15 cellular contexts compared by ENCODE assay signal in genomic region chr11:69791266-69791665, GRCh38. TPM values are rescaled to one million over a fixed set of nuclear protein-coding genes. Genes with fewer than 3 reads are reported as not detected.
DNase-seq lines count a peak whose midpoint lies in the region; ATAC-seq and TF ChIP-seq lines count a peak whose summit lies in the region.
"Had no signal": no experiment of that assay in that cellular context is flagged by ENCODE, and none has a peak within 500 bp of the region (broad histone marks: within the 10 kb centered on the region; RNA-seq: fewer than 3 reads in every experiment).

No MANE protein-coding gene starts in this region.

- H3K4me3 ChIP-seq in heart right ventricle (no peak overlapping the region), aorta (ENCODE audit: low read length in 2 of 2) (no peak overlapping the region)

- in situ Hi-C loops in GM13976 (cut with MboI; ENCODE audit: low sequenced_read_pairs, unreplicated experiment), result no loop called here

- H3K36me3 ChIP-seq in heart right ventricle, result no peaks in the 10 kb centered on the region
- no peaks in the 10 kb centered on the region for H3K36me3 ChIP-seq in aorta (ENCODE audit: control insufficient read depth in 1 of 2, insufficient read depth in 2 of 2, low read length in 1 of 2)

- no peak overlapping the region for H3K27ac ChIP-seq in heart right ventricle
- H3K27ac ChIP-seq in aorta (ENCODE audit: low read depth in 1 of 2, low read length in 2 of 2), result no peak overlapping the region

- no peak for DNase-seq in Right ventricle myocardium superior
- no peak for DNase-seq in heart right ventricle
- DNase-seq in astrocyte of the hippocampus (ENCODE audit: low read depth, low spot score), result peak; percentile 60
- peak; percentile 46 for DNase-seq in kidney glomerular epithelial cell (lab: John Stamatoyannopoulos, UW)
- DNase-seq in aorta, result peak in 1 of 2 donors; percentile 63
- DNase-seq in GM13976 (ENCODE audit: low spot score), result no peak
- no peak for DNase-seq in SIG-M5 treated with dmso at 0.1 percent for 504 hours (lab: John Stamatoyannopoulos, UW; ENCODE audit: unreplicated experiment)
- DNase-seq in DMS 273 treated with DMSO at 0.1 percent for 48 hours (lab: John Stamatoyannopoulos, UW), result no peak
- DNase-seq: 8988T; activated CD8-positive, alpha-beta T cell treated with anti-CD3 and anti-CD28 coated beads for 36 hours; activated naive CD4-positive, alpha-beta T cell treated with anti-CD3 and anti-CD28 coated beads, Interleukin-2, amount 50 U/mL, for 16 hours; endodermal cell; NCI-H2029; stimulated activated CD4-positive, alpha-beta T cell treated with anti-CD3 and anti-CD28 coated beads, Interleukin-2, amount 100 ng/mL, for 24 hours had no signal

- TF ChIP-seq CTCF in heart right ventricle (IDR thresholded peaks at IDR 0.05) (no peak), GM13976 (IDR thresholded peaks at IDR 0.05; ENCODE audit: borderline replicate concordance, control extremely low read depth, extremely low read depth, insufficient read depth, missing control alignments) (no peak)

- H3K4me1 ChIP-seq in heart right ventricle (no peaks in the 10 kb centered on the region), aorta (ENCODE audit: control insufficient read depth in 1 of 2, insufficient read depth in 2 of 2, low read length in 2 of 2) (no peaks in the 10 kb centered on the region)

- ATAC-seq in Right ventricle myocardium superior (ENCODE audit: poor library complexity), result peak; percentile 15
- no peak for ATAC-seq in heart right ventricle
- peak; percentile 71 for ATAC-seq in aorta (ENCODE audit: low FRiP score)
- ATAC-seq: activated CD8-positive, alpha-beta T cell treated with anti-CD3 and anti-CD28 coated beads for 36 hours had no signal

- no peaks in the 10 kb centered on the region for H3K9me3 ChIP-seq in heart right ventricle
- H3K9me3 ChIP-seq in aorta (ENCODE audit: control insufficient read depth, low read length), result no peaks in the 10 kb centered on the region

- peaks cover 0 to 30% (median 0%) of the 10 kb centered on the region in 7 donors for H3K27me3 ChIP-seq in heart right ventricle
- H3K27me3 ChIP-seq in aorta (ENCODE audit: control insufficient read depth in 1 of 2, insufficient read depth in 2 of 2, low read length in 1 of 2), result no peaks in the 10 kb centered on the region

- WGBS in heart right ventricle, 2 donors, result 66% methylated on average over 10 of the region's 10 CpGs
- 13 to 18% methylated on average over 10 of the region's 10 CpGs for WGBS in aorta, 2 donors

- intact Hi-C loops in Right ventricle myocardium superior (cut with DNase I), result no loop called here
- intact Hi-C loops in heart right ventricle (cut with DNase I), result loop anchor here in 1 of 10 donors (10.0 kb wide), 1 partner anchor 1076 kb away; no protein-coding TSS in a partner anchor
- intact Hi-C loops in aorta (cut with DNase I), result no loop called here

RNA-seq across cellular contexts. Expression of gene FGF4, which starts 16.1 kb away (rescaled TPM):
- total RNA-seq in Right ventricle myocardium superior (not detected), heart right ventricle (not detected), aorta (not detected)
- polyA plus RNA-seq in heart right ventricle (not detected), aorta (under 1 TPM in 1 of 2 donors, not detected in 1; 0.13 TPM)
- total RNA-seq: activated CD8-positive, alpha-beta T cell treated with anti-CD3 and anti-CD28 coated beads for 36 hours; Daoy had no signal

RNA-seq across cellular contexts. Expression of gene FGF3, which starts 27.9 kb away (rescaled TPM):
- not detected for total RNA-seq in Right ventricle myocardium superior
- not detected for total RNA-seq in heart right ventricle
- not detected for polyA plus RNA-seq in heart right ventricle
- total RNA-seq in aorta, result not detected
- polyA plus RNA-seq in aorta, result not detected
- total RNA-seq: activated CD8-positive, alpha-beta T cell treated with anti-CD3 and anti-CD28 coated beads for 36 hours; Daoy; endodermal cell had no signal

Comparison
In these comparisons a context has a peak if more than half of its experiments do, and no peak if none do; other contexts are left out.
1. ATAC-seq: peak in Right ventricle myocardium superior (single experiment) and aorta (single experiment); none in heart right ventricle (0 of 8).
2. DNase-seq: peak in astrocyte of the hippocampus (single experiment) and kidney glomerular epithelial cell (single experiment); none in Right ventricle myocardium superior (single experiment), heart right ventricle (0 of 2), GM13976 (single experiment), SIG-M5 treated with dmso at 0.1 percent for 504 hours (single experiment) and DMS 273 treated with DMSO at 0.1 percent for 48 hours (single experiment).